ENCODE assay signal across 16 cellular contexts in genomic region chr2:8636041-8636491, GRCh38. TPM values are rescaled to one million over a fixed set of nuclear protein-coding genes. Genes with fewer than 3 reads are reported as not detected.
DNase-seq lines count a peak whose midpoint lies in the region; ATAC-seq, FAIRE-seq and TF ChIP-seq lines count a peak whose summit lies in the region.
"Had no signal": no experiment of that assay in that cellular context is flagged by ENCODE, and none has a peak within 500 bp of the region (broad histone marks: within the 10 kb centered on the region; RNA-seq: fewer than 3 reads in every experiment).

No MANE protein-coding gene starts in this region.

- H3K9me3 ChIP-seq in A549 (no peaks in the 10 kb centered on the region), H1 (ENCODE audit: insufficient read depth in 2 of 2, low read depth in 1 of 2, low read length in 1 of 2) (no peaks in the 10 kb centered on the region), PC-3 (ENCODE audit: low read length) (no peaks in the 10 kb centered on the region), MG63 (no peaks in the 10 kb centered on the region)
- H3K9me3 ChIP-seq: left ventricle myocardium inferior, right atrium auricular region had no signal

- H3K23ac ChIP-seq in H1 (ENCODE audit: insufficient read length), result no peak overlapping the region

- no peak overlapping the region for H3K4ac ChIP-seq in H1 (replicated peaks; ENCODE audit: insufficient read length, low read depth, low read length)

- no peak overlapping the region for H3K56ac ChIP-seq in H1 (replicated peaks; ENCODE audit: insufficient read length, low read depth, low read length)

- H3K27ac ChIP-seq in A549 (peak overlapping the region; percentile 92 to 94), H1 (ENCODE audit: low read depth, low read length) (no peak overlapping the region), PC-3 (ENCODE audit: low read length) (no peak overlapping the region)
- H3K27ac ChIP-seq: left ventricle myocardium inferior, right atrium auricular region had no signal

- H4K20me1 ChIP-seq in H1 (replicated peaks in 1 of 2; ENCODE audit: control insufficient read depth in 1 of 2, insufficient read depth in 2 of 2, low read length in 2 of 2) (no peaks in the 10 kb centered on the region), PC-3 (ENCODE audit: low read length) (no peaks in the 10 kb centered on the region)

- peak overlapping the region; percentile 45 for H2BK120ac ChIP-seq in H1 (replicated peaks; ENCODE audit: low read depth, low read length)

- TF ChIP-seq POLR2A in A549 (IDR thresholded peaks at IDR 0.05; ENCODE audit: low read length), result no peak
- no peak for TF ChIP-seq POLR2A in H1 (IDR thresholded peaks at IDR 0.05; ENCODE audit: control extremely low read depth in 1 of 2, low read depth in 2 of 2, low read length in 2 of 2)

- FAIRE-seq in A549 (lab: Jason Lieb, UNC) (no peak), H1 (lab: Jason Lieb, UNC) (no peak), frontal cortex (lab: Jason Lieb, UNC) (no peak)

- peaks cover 57% of the 10 kb centered on the region for H3K4me1 ChIP-seq in A549
- peaks cover 6 to 32% (median 18%) of the 10 kb centered on the region in 4 experiments for H3K4me1 ChIP-seq in H1 (replicated peaks in 1 of 4; ENCODE audit: control insufficient read depth in 3 of 4, insufficient read depth in 4 of 4, low read length in 3 of 4)
- H3K4me1 ChIP-seq in PC-3 (ENCODE audit: insufficient read depth, low read length), result peaks cover 4% of the 10 kb centered on the region; the same call in 1 of the 2 replicates

- H3K14ac ChIP-seq in H1 (ENCODE audit: insufficient read length), result no peak overlapping the region

- peaks cover 1 to 10% (median 5%) of the 10 kb centered on the region in 4 experiments; a peak in 5 of 7 replicates for H3K27me3 ChIP-seq in H1 (replicated peaks in 1 of 4; ENCODE audit: control insufficient read depth in 3 of 4, extremely low read depth in 1 of 4, insufficient read depth in 3 of 4, low read length in 3 of 4)
- no peaks in the 10 kb centered on the region for H3K27me3 ChIP-seq in PC-3 (ENCODE audit: low read length)
- H3K27me3 ChIP-seq in MG63, result no peaks in the 10 kb centered on the region
- H3K27me3 ChIP-seq: right atrium auricular region had no signal

- H3K9ac ChIP-seq in H1 (replicated peaks in 1 of 4; ENCODE audit: extremely low read depth in 1 of 4, low read depth in 3 of 4, low read length in 3 of 4) (no peak overlapping the region), PC-3 (ENCODE audit: low read length) (no peak overlapping the region)

- peak overlapping the region; percentile 12; the same call in 1 of the 2 replicates for H2BK5ac ChIP-seq in H1 (ENCODE audit: low read depth, low read length)

- H3K4me1 Mint-ChIP-seq in neural crest cell, result peaks cover 66% of the 10 kb centered on the region

- CTCF ChIA-PET in A549 (lab: Yijun Ruan, JAX) (interaction anchor here (1.0 to 1.3 kb wide), 2 partner anchors 9 to 10 kb away, joined by 3 to 4 read pairs; no protein-coding TSS in a partner anchor), H1 (lab: Charles Lee; ENCODE audit: partially characterized antibody) (interaction anchor here (0.6 kb wide), 1 partner anchor 1564 kb away, joined by 3 read pairs; no protein-coding TSS in a partner anchor), PC-3 (lab: Charles Lee) (no interaction called here)

- H3K27ac Mint-ChIP-seq in neural crest cell (ENCODE audit: unreplicated experiment), result peak overlapping the region; percentile 87
- H3K27ac Mint-ChIP-seq: activated T-cell treated with anti-CD3 and anti-CD28 coated beads, Interleukin-2, amount 50 U/mL, for 24 hours had no signal

- peak overlapping the region; percentile 64 for H3K4me3 Mint-ChIP-seq in neural crest cell
- H3K4me3 Mint-ChIP-seq: activated T-cell treated with anti-CD3 and anti-CD28 coated beads, Interleukin-2, amount 50 U/mL, for 24 hours had no signal

- no peaks in the 10 kb centered on the region for H3K9me2 ChIP-seq in PC-3 (replicated peaks; ENCODE audit: low read length)

- H4K5ac ChIP-seq in H1 (ENCODE audit: insufficient read length, low read depth, low read length), result no peak overlapping the region

- no peaks in the 10 kb centered on the region for H3K79me1 ChIP-seq in H1 (ENCODE audit: low read depth, low read length)

- no peaks in the 10 kb centered on the region for H3F3A ChIP-seq in PC-3 (ENCODE audit: low read length, unreplicated experiment)

- H2AK5ac ChIP-seq in H1 (ENCODE audit: low read depth, low read length), result no peak overlapping the region; the same call in 1 of the 2 replicates

- TF ChIP-seq CTCF in A549 (IDR thresholded peaks at IDR 0.05), result no peak
- TF ChIP-seq CTCF in H1 (IDR thresholded peaks at IDR 0.05; ENCODE audit: control extremely low read depth in 1 of 3, insufficient read depth in 1 of 3, low read depth in 1 of 3, low read length in 3 of 3), result no peak
- TF ChIP-seq CTCF in neural crest cell (conservative IDR thresholded peaks at IDR 0.05), result no peak
- no peak for TF ChIP-seq CTCF in PC-3 (conservative IDR thresholded peaks at IDR 0.05; ENCODE audit: low read depth, low read length)

- no peak overlapping the region for H3K4me3 ChIP-seq in A549
- peak overlapping the region in 1 of 4 experiments; percentile 22; a peak in 1 of 8 replicates for H3K4me3 ChIP-seq in H1 (ENCODE audit: extremely low read depth in 1 of 4, insufficient read depth in 2 of 4, low read depth in 3 of 4, low read length in 4 of 4)
- H3K4me3 ChIP-seq in PC-3 (ENCODE audit: low read length), result no peak overlapping the region
- no peak overlapping the region for H3K4me3 ChIP-seq in MG63
- H3K4me3 ChIP-seq: left ventricle myocardium inferior, right atrium auricular region had no signal

- no peaks in the 10 kb centered on the region for H3K23me2 ChIP-seq in H1 (ENCODE audit: low read depth, low read length)

- no peaks in the 10 kb centered on the region for H3K9me3 Mint-ChIP-seq in neural crest cell
- H3K9me3 Mint-ChIP-seq: activated naive CD4-positive, alpha-beta T cell treated with anti-CD3 and anti-CD28 coated beads, Interleukin-2, amount 50 U/mL, for 72 hours; activated T-cell treated with anti-CD3 and anti-CD28 coated beads, Interleukin-2, amount 50 U/mL, for 24 hours had no signal

- POLR2A ChIA-PET in A549 (lab: Yijun Ruan, JAX) (interaction anchor here (1.6 kb wide), 1 partner anchor 46 kb away, joined by 6 read pairs; the partner anchor contains the start of gene ID2), H1 (lab: Charles Lee; ENCODE audit: partially characterized antibody) (interaction anchor here (1.5 to 2.7 kb wide), 2 partner anchors 46 to 48 kb away, joined by 3 to 8 read pairs; partner anchors contain the start of gene ID2), PC-3 (lab: Charles Lee; ENCODE audit: unreplicated experiment) (no interaction called here)

- ATAC-seq in A549, result no peak
- no peak for ATAC-seq in PC-3
- ATAC-seq: activated naive CD4-positive, alpha-beta T cell treated with anti-CD3 and anti-CD28 coated beads, Interleukin-2, amount 50 U/mL, for 72 hours had no signal

- H3K36me3 Mint-ChIP-seq in neural crest cell (ENCODE audit: low read depth), result no peaks in the 10 kb centered on the region
- H3K36me3 Mint-ChIP-seq: activated naive CD4-positive, alpha-beta T cell treated with anti-CD3 and anti-CD28 coated beads, Interleukin-2, amount 50 U/mL, for 72 hours had no signal

- H4K8ac ChIP-seq in H1 (ENCODE audit: extremely low read depth, insufficient read depth, low read length), result no peak overlapping the region

- peak overlapping the region; percentile 4; the same call in 1 of the 2 replicates for H2BK12ac ChIP-seq in H1 (ENCODE audit: low read depth, low read length)

- H2BK15ac ChIP-seq in H1 (ENCODE audit: low read length), result peak overlapping the region; percentile 61; the same call in 1 of the 2 replicates

- intact Hi-C loops in PC-3 (cut with micrococcal nuclease), result no loop called here

- BruUV-seq in PC-3 (replicated peaks; lab: Mats Ljungman, UMichigan), result no TSS peak

- peak overlapping the region; percentile 38 for H4K91ac ChIP-seq in H1 (replicated peaks; ENCODE audit: insufficient read length, low read length)

- WGBS in A549 (ENCODE audit: missing lambda C conversion rate), result 90% methylated on average over 15 of the region's 15 CpGs
- 74% methylated on average over 13 of the region's 15 CpGs; no CpG with 5 or more reads in 1 of the 2 experiments for WGBS in H1 (ENCODE audit: extremely low coverage in 1 of 2, insufficient coverage in 1 of 2, insufficient read length in 1 of 2, insufficient replicate concordance in 2 of 2, low coverage in 1 of 2, low lambda C conversion rate in 2 of 2, missing lambda C conversion rate in 1 of 2), 2 experiments

- peak overlapping the region; percentile 69; the same call in 1 of the 2 replicates for H2AFZ ChIP-seq in H1 (ENCODE audit: low read length)
- no peak overlapping the region for H2AFZ ChIP-seq in PC-3 (ENCODE audit: low read length)

- peak overlapping the region; percentile 81; the same call in 1 of the 2 replicates for H3K18ac ChIP-seq in H1 (ENCODE audit: extremely low read depth, low read length)

- no peak for TF ChIP-seq EP300 in A549 (IDR thresholded peaks at IDR 0.05)
- TF ChIP-seq EP300 in H1 (IDR thresholded peaks at IDR 0.05; ENCODE audit: borderline replicate concordance in 1 of 2, low read depth in 2 of 2, low read length in 2 of 2), result no peak

- H3K4me2 ChIP-seq in A549 (peak overlapping the region; percentile 32), H1 (ENCODE audit: insufficient read depth in 1 of 2, low read depth in 2 of 2, low read length in 2 of 2) (peak overlapping the region in 1 of 2 experiments; percentile 75; a peak in 1 of 4 replicates), PC-3 (ENCODE audit: low read length) (no peak overlapping the region)

- no peak for DNase-seq in A549 (ENCODE audit: low read depth in 1 of 2, low spot score in 1 of 2)
- DNase-seq in NCI-H1092 (lab: John Stamatoyannopoulos, UW), result peak; percentile 14
- no peak for DNase-seq in H1 (ENCODE audit: low read depth in 1 of 2, low spot score in 2 of 2)
- DNase-seq in neural crest cell (ENCODE audit: low read depth, low spot score), result no peak
- DNase-seq in PC-3, result no peak
- DNase-seq in NCI-H128 (lab: John Stamatoyannopoulos, UW; ENCODE audit: unreplicated experiment), result no peak
- no peak for DNase-seq in MG63
- no peak for DNase-seq in frontal cortex (ENCODE audit: low spot score in 2 of 2)
- DNase-seq: activated CD4-positive, alpha-beta T cell treated with anti-CD3 and anti-CD28 coated beads, Interleukin-2, amount 50 U/mL, for 1 hour; activated T-cell treated with anti-CD3 and anti-CD28 coated beads, Interleukin-2, amount 50 U/mL, for 24 hours; effector CD4-positive, alpha-beta T cell; left ventricle myocardium inferior; NCI-H1436; stimulated activated CD4-positive, alpha-beta T cell treated with anti-CD3 and anti-CD28 coated beads, Interleukin-2, amount 100 ng/mL, for 24 hours had no signal

- no peak overlapping the region for H2BK20ac ChIP-seq in H1 (ENCODE audit: low read length)

- peaks cover 9% of the 10 kb centered on the region for H3K27me3 Mint-ChIP-seq in neural crest cell (ENCODE audit: low read depth)
- H3K27me3 Mint-ChIP-seq: activated T-cell treated with anti-CD3 and anti-CD28 coated beads, Interleukin-2, amount 50 U/mL, for 24 hours had no signal

- H3K36me3 ChIP-seq in H1 (ENCODE audit: control insufficient read depth in 2 of 4, insufficient read depth in 4 of 4, low read length in 3 of 4) (no peaks in the 10 kb centered on the region), PC-3 (ENCODE audit: low read depth, low read length) (no peaks in the 10 kb centered on the region), MG63 (no peaks in the 10 kb centered on the region)
- H3K36me3 ChIP-seq: left ventricle myocardium inferior, right atrium auricular region had no signal

- H3K79me2 ChIP-seq in H1 (ENCODE audit: control insufficient read depth in 1 of 2, insufficient read depth in 2 of 2, low read length in 2 of 2), result no peaks in the 10 kb centered on the region
- H3K79me2 ChIP-seq in PC-3 (ENCODE audit: low read length), result no peaks in the 10 kb centered on the region

- no peak for TF ChIP-seq RAD21 in A549 (conservative IDR thresholded peaks at IDR 0.05 in 1 of 2, IDR thresholded peaks at IDR 0.05 in 1 of 2)
- TF ChIP-seq RAD21 in H1 (IDR thresholded peaks at IDR 0.05 in 1 of 2, conservative IDR thresholded peaks at IDR 0.05 in 1 of 2; ENCODE audit: low read depth in 2 of 2, low read length in 2 of 2), result no peak

RNA-seq across cellular contexts. Expression of gene ID2, which starts 45.8 kb away (rescaled TPM):
- 177 and 228 TPM in 2 replicates for polyA plus RNA-seq in A549 (2011; rRNA removed)
- polyA plus RNA-seq in A549 (2012; cell fraction: cytosol; rRNA removed), result 988 and 1,180 TPM in 2 replicates
- 636 and 701 TPM in 2 replicates for polyA plus RNA-seq in A549 (2012; cell fraction: nucleus; rRNA removed)
- 87.8 to 221 TPM (median 181 TPM) in 3 replicates for polyA plus RNA-seq in A549 (2017; fragmentation: RNase III; extraction: RNeasy Plus Mini Kit Qiagen cat#74134 plus additional on column Dnase treatment)
- 112 and 167 TPM in 2 replicates for polyA minus RNA-seq in A549 (2011; rRNA and poly(A)+ RNA removed)
- 36.7 and 37.1 TPM in 2 replicates for total RNA-seq in H1 (2021; fragmentation: NEBNext Ultra II Directional; extraction: Animal tissue kit (Norgen Biotek cat#: 25700))
- 163 and 214 TPM in 2 replicates for polyA plus RNA-seq in H1 (2011; rRNA removed)
- polyA plus RNA-seq in H1 (2011; cell fraction: cytosol; rRNA removed), result 163 TPM
- 221 TPM for polyA plus RNA-seq in H1 (2011; cell fraction: nucleus; rRNA removed)
- 58.1 to 89.9 TPM (median 65.4 TPM) in 4 replicates for polyA plus RNA-seq in H1 (2012, experiment 1 of 2)
- polyA plus RNA-seq in H1 (2012, experiment 2 of 2), result 43.9 TPM
- 21.4 TPM for polyA plus RNA-seq in H1 (2013, experiment 1 of 2)
- 22.4 TPM for polyA plus RNA-seq in H1 (2013, experiment 2 of 2)
- polyA minus RNA-seq in H1 (2011; rRNA and poly(A)+ RNA removed), result 89.2 and 91.6 TPM in 2 replicates
- polyA minus RNA-seq in H1 (2011; cell fraction: cytosol; rRNA and poly(A)+ RNA removed), result 52.3 TPM
- 89.9 TPM for polyA minus RNA-seq in H1 (2011; cell fraction: nucleus; rRNA and poly(A)+ RNA removed)
- 44.1 and 46.1 TPM in 2 replicates for total RNA-seq in neural crest cell
- total RNA-seq in PC-3 (2014; rRNA removed), result 92.1 and 93.3 TPM in 2 replicates
- total RNA-seq in MG63 (2014; rRNA removed; shearing (Covaris generic); ENCODE audit: low replicate concordance), result 64.1 and 77.3 TPM in 2 replicates
- total RNA-seq in frontal cortex, result 151 TPM

Comparison
In these comparisons a context has a peak if more than half of its experiments do, and no peak if none do; other contexts are left out.
1. H3K27ac ChIP-seq: peak in A549 (2 of 2); none in H1 (single experiment) and PC-3 (single experiment).